ENCODE assay signal across 19 cellular contexts in genomic region chr4:10299601-10300000, GRCh38.
DNase-seq lines count a peak whose midpoint lies in the region; ATAC-seq and TF ChIP-seq lines count a peak whose summit lies in the region.
"Had no signal": no experiment of that assay in that cellular context is flagged by ENCODE, and none has a peak within 500 bp of the region (broad histone marks: within the 10 kb centered on the region; RNA-seq: fewer than 3 reads in every experiment).

No MANE protein-coding gene starts in this region.

- intact Hi-C loops in dorsolateral prefrontal cortex (cut with DNase I), result loop anchor here (5.0 kb wide), 4 partner anchors 103 to 182 kb away; partner anchors contain the start of gene WDR1 (in 1 of the 2)

- ATAC-seq in RWPE2 (ENCODE audit: low read depth), result peak; percentile 52; the same call in 2 of the 3 replicates
- ATAC-seq: Panc1 had no signal

- no peaks in the 10 kb centered on the region for H3K36me3 ChIP-seq in RWPE2 (ENCODE audit: low read depth)
- H3K36me3 ChIP-seq: HAP-1 had no signal

- H3K9me3 ChIP-seq in RWPE2 (ENCODE audit: severe bottlenecking), result no peaks in the 10 kb centered on the region
- H3K9me3 ChIP-seq: Caco-2, HAP-1 had no signal

- H3K27ac ChIP-seq in RWPE2 (ENCODE audit: poor library complexity, severe bottlenecking) (no peak overlapping the region), dorsolateral prefrontal cortex (no peak overlapping the region)

- H3K4me1 ChIP-seq in RWPE2 (ENCODE audit: insufficient read depth, poor library complexity, severe bottlenecking), result no peaks in the 10 kb centered on the region
- H3K4me1 ChIP-seq: Caco-2, HAP-1 had no signal

- DNase-seq in AG09309 (ENCODE audit: low read depth) (peak; percentile 10), GM04504 (ENCODE audit: low read depth) (peak; percentile 47), RWPE2 (ENCODE audit: low spot score) (no peak), fibroblast of the aortic adventitia (ENCODE audit: low read depth) (peak; percentile 28), dorsolateral prefrontal cortex (no peak), GM10266 (ENCODE audit: extremely low spot score) (no peak), amygdala (lab: John Stamatoyannopoulos, UW) (no peak), GM20000 (ENCODE audit: low spot score) (no peak)
- DNase-seq: 8988T, Caco-2, GDM1, IMR-90, MV-4-11, NCI-H1436, NCI-H2029 treated with DMSO at 0.1 percent for 48 hours, NCI-H510A treated with DMSO at 0.1 percent for 48 hours, SIG-M5 had no signal

- H3K27me3 ChIP-seq in RWPE2 (ENCODE audit: insufficient read depth, poor library complexity, severe bottlenecking) (no peaks in the 10 kb centered on the region), dorsolateral prefrontal cortex (no peaks in the 10 kb centered on the region)

- H3K4me3 ChIP-seq in AG09309 (ENCODE audit: control insufficient read depth, low read depth, low read length) (no peak overlapping the region), RWPE2 (ENCODE audit: severe bottlenecking) (no peak overlapping the region), fibroblast of the aortic adventitia (ENCODE audit: low read depth, low read length) (no peak overlapping the region), dorsolateral prefrontal cortex (no peak overlapping the region)
- H3K4me3 ChIP-seq: HAP-1 had no signal

- TF ChIP-seq CTCF in AG09309 (IDR thresholded peaks at IDR 0.05; ENCODE audit: control insufficient read depth, insufficient read depth, low read depth, low read length, missing control alignments), result no peak
- no peak for TF ChIP-seq CTCF in RWPE2 (IDR thresholded peaks at IDR 0.05; ENCODE audit: poor library complexity, severe bottlenecking)
- no peak for TF ChIP-seq CTCF in fibroblast of the aortic adventitia (IDR thresholded peaks at IDR 0.05; ENCODE audit: insufficient read depth, low read length)
- TF ChIP-seq CTCF in dorsolateral prefrontal cortex (IDR thresholded peaks at IDR 0.05 in 54 of 56, conservative IDR thresholded peaks at IDR 0.05 in 2 of 56; ENCODE audit: low read depth in 1 of 56, partially characterized antibody in 56 of 56), result no peak
- no peak for TF ChIP-seq CTCF in GM10266 (IDR thresholded peaks at IDR 0.05; ENCODE audit: control insufficient read depth, insufficient read depth, low read depth, missing control alignments)
- no peak for TF ChIP-seq CTCF in GM20000 (IDR thresholded peaks at IDR 0.05; ENCODE audit: extremely low read depth, missing control alignments)

Comparison
In these comparisons a context has a peak if more than half of its experiments do, and no peak if none do; other contexts are left out.
1. DNase-seq: peak in AG09309 (single experiment), GM04504 (single experiment) and fibroblast of the aortic adventitia (single experiment); none in RWPE2 (single experiment), dorsolateral prefrontal cortex (0 of 10), GM10266 (single experiment), amygdala (0 of 56) and GM20000 (single experiment).